1 cellular context compared by ENCODE assay signal in genomic region chr17:66467766-66468165, GRCh38.
TF ChIP-seq lines count a peak whose summit lies in the region.

No MANE protein-coding gene starts in this region.

TF ChIP-seq in IMR-90, 13 proteins besides CTCF, POLR2A, EP300 and RAD21:
- TF ChIP-seq ELK1 (IDR thresholded peaks at IDR 0.05; ENCODE audit: borderline replicate concordance, low read depth, low read length) (no peak), RCOR1 (IDR thresholded peaks at IDR 0.05; ENCODE audit: insufficient replicate concordance, low read length) (no peak), MAFK (IDR thresholded peaks at IDR 0.05; ENCODE audit: low read depth, low read length) (no peak), MAZ (IDR thresholded peaks at IDR 0.05; ENCODE audit: borderline replicate concordance, low read depth, low read length) (no peak), BHLHE40 (IDR thresholded peaks at IDR 0.05; ENCODE audit: low read depth, low read length) (no peak)
